ENCODE assay signal across 1 cellular context in genomic region chr19:17778621-17779280, GRCh38.
TF ChIP-seq lines count a peak whose summit lies in the region.

No MANE protein-coding gene starts in this region.

TF ChIP-seq in IMR-90, 13 proteins besides CTCF, POLR2A, EP300 and RAD21:
- TF ChIP-seq ELK1 (IDR thresholded peaks at IDR 0.05; ENCODE audit: borderline replicate concordance, low read depth, low read length) (no peak), CEBPB (IDR thresholded peaks at IDR 0.05; ENCODE audit: low read depth, low read length) (no peak), NFE2L2 (IDR thresholded peaks at IDR 0.05; ENCODE audit: low read depth, low read length) (no peak), SMC3 (IDR thresholded peaks at IDR 0.05; ENCODE audit: low read depth, low read length) (no peak), CHD1 (IDR thresholded peaks at IDR 0.05; ENCODE audit: low read depth, low read length) (no peak), BHLHE40 (IDR thresholded peaks at IDR 0.05; ENCODE audit: low read depth, low read length) (no peak), MAFK (IDR thresholded peaks at IDR 0.05; ENCODE audit: low read depth, low read length) (no peak)
